Comparison of ENCODE assay signal across 11 cellular contexts in genomic region chr16:165539-166374, GRCh38. TPM values are rescaled to one million over a fixed set of nuclear protein-coding genes. Genes with fewer than 3 reads are reported as not detected.
A peak's percentile ranks its signal among the peaks of the same experiment; 100 is the strongest.
DNase-seq lines count a peak whose midpoint lies in the region; ATAC-seq, FAIRE-seq and TF ChIP-seq lines count a peak whose summit lies in the region.
"Had no signal": no experiment of that assay in that cellular context is flagged by ENCODE, and none has a peak within 500 bp of the region (broad histone marks: within the 10 kb centered on the region; RNA-seq: fewer than 3 reads in every experiment).

HBM (plus strand) TSS chr16:165978; CDS start chr16:165998, 20 bp downstream.

- H3K27me3 ChIP-seq in astrocyte (ENCODE audit: insufficient read depth, low read length): peaks cover 39% of the 10 kb centered on the region

- H3K9me3 Mint-ChIP-seq in astrocyte (ENCODE audit: unreplicated experiment) (peaks cover 10% of the 10 kb centered on the region), memory B cell (no peaks in the 10 kb centered on the region)

- H4K20me1 ChIP-seq in astrocyte (ENCODE audit: insufficient read depth, low read length): no peaks in the 10 kb centered on the region

- ATAC-seq in memory B cell (ENCODE audit: low read depth): peak; percentile 47
- no peak for ATAC-seq in GM21723 (IDR thresholded peaks at IDR 0.05; ENCODE audit: unreplicated experiment)

- H3K79me2 ChIP-seq in astrocyte (ENCODE audit: insufficient read depth, low read length): no peaks in the 10 kb centered on the region

- H3K36me3 Mint-ChIP-seq in astrocyte (ENCODE audit: low read depth, unreplicated experiment) (no peaks in the 10 kb centered on the region), memory B cell (peaks cover 1% of the 10 kb centered on the region)

- H3K27me3 Mint-ChIP-seq in astrocyte (ENCODE audit: low read depth, unreplicated experiment) (peaks cover 50% of the 10 kb centered on the region), memory B cell (peaks cover 28% of the 10 kb centered on the region)

- H3K4me1 Mint-ChIP-seq in astrocyte (ENCODE audit: low read depth, unreplicated experiment) (peaks cover 2% of the 10 kb centered on the region), memory B cell (peaks cover 3% of the 10 kb centered on the region)

- H2AFZ ChIP-seq in astrocyte (ENCODE audit: low read depth, low read length): no peak within 1 kb of the TSS

- DNase-seq in GM03348 (ENCODE audit: low spot score): peak; percentile 15
- no peak for DNase-seq in astrocyte (ENCODE audit: low read depth)
- DNase-seq in memory B cell (ENCODE audit: low spot score in 2 of 2): no peak
- no peak for DNase-seq in activated gamma-delta T cell (lab: John Stamatoyannopoulos, UW)
- no peak for DNase-seq in NCI-H2107 (lab: John Stamatoyannopoulos, UW)
- no peak for DNase-seq in ACHN
- DNase-seq: activated CD4-positive, CD25-positive, alpha-beta regulatory T cell had no signal

- no peak within 1 kb of the TSS for H3K4me3 ChIP-seq in astrocyte (ENCODE audit: insufficient read depth, low read depth, low read length)

- H3K27ac ChIP-seq in 22Rv1 (peak within 1 kb of the TSS; percentile 26), astrocyte (ENCODE audit: low read depth, low read length) (no peak within 1 kb of the TSS)

- H3K4me3 Mint-ChIP-seq in astrocyte (ENCODE audit: unreplicated experiment): no peak within 1 kb of the TSS
- peak within 1 kb of the TSS; percentile 53 for H3K4me3 Mint-ChIP-seq in memory B cell

- peaks cover 6% of the 10 kb centered on the region for H3K4me1 ChIP-seq in astrocyte (ENCODE audit: insufficient read depth, low read length)

- peaks cover 2% of the 10 kb centered on the region for H3K9me3 ChIP-seq in astrocyte (ENCODE audit: insufficient read depth, low read depth, low read length)

- H3K4me2 ChIP-seq in astrocyte (ENCODE audit: low read length): peak within 1 kb of the TSS; percentile 48

- no peak within 1 kb of the TSS for H3K9ac ChIP-seq in astrocyte (ENCODE audit: low read length)

- no peak within 1 kb of the TSS for H3K27ac Mint-ChIP-seq in astrocyte (ENCODE audit: unreplicated experiment)
- H3K27ac Mint-ChIP-seq in memory B cell: no peak within 1 kb of the TSS

- H3K36me3 ChIP-seq in astrocyte (ENCODE audit: insufficient read depth, low read length): no peaks in the 10 kb centered on the region

- in situ Hi-C loops in ACHN (cut with HindIII; ENCODE audit: low pct_ligation_motif_present, low pct_unique_long_range_greater_than_20kb, low sequenced_read_pairs): no loop called here

- TF ChIP-seq CTCF in 22Rv1 (IDR thresholded peaks at IDR 0.05) (no peak), astrocyte (IDR thresholded peaks at IDR 0.05; ENCODE audit: insufficient read depth, low read depth, low read length) (no peak)

- no peak for FAIRE-seq in astrocyte (lab: Jason Lieb, UNC)
- FAIRE-seq: G401.6 had no signal

RNA-seq across cellular contexts. Expression of gene HBM, which starts in this region (rescaled TPM):
- total RNA-seq in astrocyte: not detected in 2 replicates
- total RNA-seq: lower leg skin had no signal
